In genomic region chr17:16100737-16101400, GRCh38 we compare ENCODE assay signal across 15 cellular contexts.
A peak's percentile ranks its signal among the peaks of the same experiment; 100 is the strongest.
DNase-seq lines count a peak whose midpoint lies in the region; ATAC-seq lines count a peak whose summit lies in the region.
"Had no signal": no experiment of that assay in that cellular context is flagged by ENCODE, and none has a peak within 500 bp of the region (broad histone marks: within the 10 kb centered on the region; RNA-seq: fewer than 3 reads in every experiment).

No MANE protein-coding gene starts in this region.

- DNase-seq in A172 (ENCODE audit: low spot score), result peak; percentile 18
- DNase-seq in Daoy (ENCODE audit: low read depth), result peak; percentile 6
- DNase-seq in RKO (ENCODE audit: low spot score), result peak; percentile 31
- DNase-seq in fibroblast of gingiva (ENCODE audit: low read depth), result peak; percentile 6
- no peak for DNase-seq in T-cell
- DNase-seq in anterior cingulate cortex (lab: John Stamatoyannopoulos, UW), result no peak
- DNase-seq: GF-D8, NCI-H1105 treated with DMSO at 0.1 percent for 48 hours, NCI-H510A, right lobe of liver, T1000 had no signal

- H3K27me3 Mint-ChIP-seq in T-cell, result no peaks in the 10 kb centered on the region
- H3K27me3 Mint-ChIP-seq: stimulated activated naive CD8-positive, alpha-beta T cell treated with anti-CD3 and anti-CD28 coated beads, Interleukin-15, Interleukin-2, amounts not matched to agents 100 ng/mL and 50 ng/mL, for 24 hours had no signal

- no peak overlapping the region for H3K4me3 Mint-ChIP-seq in T-cell
- H3K4me3 Mint-ChIP-seq: neural crest cell; stimulated activated naive CD8-positive, alpha-beta T cell treated with anti-CD3 and anti-CD28 coated beads, Interleukin-15, Interleukin-2, amounts not matched to agents 100 ng/mL and 50 ng/mL, for 24 hours had no signal

- H3K36me3 Mint-ChIP-seq in T-cell, result peaks cover 57% of the 10 kb centered on the region

- peaks cover 1 to 24% (median 4%) of the 10 kb centered on the region in 3 donors for H3K4me1 Mint-ChIP-seq in T-cell

- POLR2A ChIA-PET in T-cell (lab: Charles Lee), result no interaction called here

- no peaks in the 10 kb centered on the region for H3K9me3 Mint-ChIP-seq in T-cell
- H3K9me3 Mint-ChIP-seq: neural crest cell; stimulated activated naive CD8-positive, alpha-beta T cell treated with anti-CD3 and anti-CD28 coated beads, Interleukin-15, Interleukin-2, amounts not matched to agents 100 ng/mL and 50 ng/mL, for 24 hours had no signal

- H3K27ac Mint-ChIP-seq in T-cell, result no peak overlapping the region
- H3K27ac Mint-ChIP-seq: stimulated activated naive CD8-positive, alpha-beta T cell treated with anti-CD3 and anti-CD28 coated beads, Interleukin-15, Interleukin-2, amounts not matched to agents 100 ng/mL and 50 ng/mL, for 24 hours had no signal

- CTCF ChIA-PET in T-cell (lab: Charles Lee), result interaction anchor here in 1 of 2 donors (0.9 kb wide), 1 partner anchor 123 kb away, joined by 3 read pairs; no protein-coding TSS in a partner anchor

- ATAC-seq in T-cell (replicated peaks in 1 of 4), result no peak
- ATAC-seq in GM19397 (IDR thresholded peaks at IDR 0.05; ENCODE audit: unreplicated experiment), result no peak
- ATAC-seq in HG03342 (IDR thresholded peaks at IDR 0.05; ENCODE audit: unreplicated experiment), result no peak

Comparison
In these comparisons a context has a peak if more than half of its experiments do, and no peak if none do; other contexts are left out.
1. DNase-seq: peak in A172 (single experiment), Daoy (single experiment), RKO (single experiment) and fibroblast of gingiva (single experiment); none in T-cell (0 of 34) and anterior cingulate cortex (0 of 58).